13 cellular contexts compared by ENCODE assay signal in genomic region chr1:51583532-51583931, GRCh38. TPM values are rescaled to one million over a fixed set of nuclear protein-coding genes. Genes with fewer than 3 reads are reported as not detected.
DNase-seq lines count a peak whose midpoint lies in the region; ATAC-seq, FAIRE-seq and TF ChIP-seq lines count a peak whose summit lies in the region.
"Had no signal": no experiment of that assay in that cellular context is flagged by ENCODE, and none has a peak within 500 bp of the region (broad histone marks: within the 10 kb centered on the region; RNA-seq: fewer than 3 reads in every experiment).

No MANE protein-coding gene starts in this region.

- H3K27ac ChIP-seq in angular gyrus (ENCODE audit: low read depth, low read length) (peak overlapping the region; percentile 86), pancreas (no peak overlapping the region)
- H3K27ac ChIP-seq: C4-2B had no signal

- H3K27me3 ChIP-seq in pancreas: no peaks in the 10 kb centered on the region

- TF ChIP-seq CTCF in AG09309 (IDR thresholded peaks at IDR 0.05; ENCODE audit: control insufficient read depth, insufficient read depth, low read depth, low read length, missing control alignments) (no peak), pancreas (IDR thresholded peaks at IDR 0.05) (no peak)

- DNase-seq in AG09309 (ENCODE audit: low read depth) (peak; percentile 27), cardiac septum (ENCODE audit: low spot score) (peak; percentile 77), pancreas (peak in 3 of 6 donors; percentile 19 to 27 (median 20)), NCI-H1417 (lab: John Stamatoyannopoulos, UW) (no peak), D341Med (ENCODE audit: low spot score) (no peak)
- DNase-seq: NCI-H2227 treated with DMSO at 0.1 percent for 48 hours; stimulated activated CD4-positive, alpha-beta T cell treated with anti-CD3 and anti-CD28 coated beads, Interleukin-2, amount 100 ng/mL, for 24 hours; SW 1271 had no signal

- FAIRE-seq in pancreas (lab: Jason Lieb, UNC): no peak
- FAIRE-seq: GM12892 had no signal

- ATAC-seq in pancreas: peak; percentile 40 to 85 (median 78)
- ATAC-seq in GM21390 (IDR thresholded peaks at IDR 0.05; ENCODE audit: unreplicated experiment): no peak
- no peak for ATAC-seq in HG03565 (IDR thresholded peaks at IDR 0.05; ENCODE audit: unreplicated experiment)

- no peaks in the 10 kb centered on the region for H3K4me1 ChIP-seq in pancreas

- no peaks in the 10 kb centered on the region for H3K9me3 ChIP-seq in pancreas

- H3K4me3 ChIP-seq in AG09309 (ENCODE audit: control insufficient read depth, low read depth, low read length) (no peak overlapping the region), pancreas (no peak overlapping the region)

- H3K36me3 ChIP-seq in pancreas: no peaks in the 10 kb centered on the region

- WGBS in pancreas, 2 donors: 44 to 45% methylated on average over 9 of the region's 9 CpGs

- intact Hi-C loops in cardiac septum (cut with DNase I) (no loop called here), pancreas (cut with DNase I) (no loop called here)

RNA-seq across cellular contexts. Expression of gene OSBPL9, which starts 33.4 kb away (rescaled TPM):
- total RNA-seq in cardiac septum: 48.7 TPM
- 10 to 100 TPM; 31.8 to 46.0 (median 35.6) TPM for total RNA-seq in pancreas
- polyA plus RNA-seq in pancreas: 10 to 100 TPM; 30.7 to 51.0 TPM

Comparison
In these comparisons a context has a peak if more than half of its experiments do, and no peak if none do; other contexts are left out.
1. DNase-seq: peak in AG09309 (single experiment) and cardiac septum (single experiment); none in NCI-H1417 (0 of 3) and D341Med (single experiment).
2. ATAC-seq: peak in pancreas (4 of 4); none in GM21390 (single experiment) and HG03565 (single experiment).